ENCODE assay signal across 21 cellular contexts in the genomic region with DNA sequence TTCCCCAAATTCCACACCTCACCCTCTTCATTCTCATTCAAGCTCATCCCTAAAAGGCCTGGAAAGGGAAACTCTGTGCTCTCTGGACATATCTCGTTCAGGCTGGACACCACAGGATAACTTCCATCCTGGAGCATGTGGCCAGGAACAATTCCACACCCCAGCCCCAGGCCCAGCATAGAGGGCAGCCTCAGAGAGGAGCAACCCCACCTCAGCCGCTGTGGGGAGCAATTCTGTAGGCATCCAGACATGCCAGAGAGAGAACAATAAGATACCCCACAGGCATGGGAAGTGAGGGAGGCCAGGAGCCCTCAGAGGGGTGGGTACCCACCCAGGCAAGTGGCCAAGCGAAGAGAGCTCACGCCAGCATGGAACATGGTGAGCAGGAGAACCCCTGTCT.
"Had no signal": no experiment of that assay in that cellular context is flagged by ENCODE, and none has a peak within 500 bp of the region (broad histone marks: within the 10 kb centered on the region; RNA-seq: fewer than 3 reads in every experiment).

No MANE protein-coding gene starts in this region.

- ATAC-seq: activated CD4-positive, CD25-positive, alpha-beta regulatory T cell treated with anti-CD3 and anti-CD28 coated beads, Interleukin-2, amount 50 U/mL, for 24 hours; activated T-cell treated with anti-CD3 and anti-CD28 coated beads, Interleukin-2, amount 50 U/mL, for 72 hours; lower lobe of right lung; sciatic nerve; stimulated activated naive CD8-positive, alpha-beta T cell treated with anti-CD3 and anti-CD28 coated beads, Interleukin-15, Interleukin-2, amounts not matched to agents 100 U/mL and 50 U/mL, for 24 hours had no signal

- H3K9me3 ChIP-seq: ascending aorta, breast epithelium, lower lobe of right lung, ovary, tibial artery had no signal

- FAIRE-seq: keratinocyte had no signal

- H3K36me3 ChIP-seq: breast epithelium, ovary had no signal

- H3K27ac ChIP-seq: ascending aorta, breast epithelium, lower lobe of right lung, ovary, tibial artery had no signal

- H3K27ac Mint-ChIP-seq: activated T-cell treated with anti-CD3 and anti-CD28 coated beads, Interleukin-2, amount 50 U/mL, for 72 hours; T-helper 1 cell treated with Interleukin-12 subunit alpha and Interleukin-12 subunit beta and Interleukin-4 antibody, amounts not matched to agents 30 μg/mL and 1 μg/mL, for 36 hours had no signal

- H3K27me3 ChIP-seq: ascending aorta, breast epithelium, ovary, tibial artery had no signal

- H3K4me3 Mint-ChIP-seq: activated T-cell treated with anti-CD3 and anti-CD28 coated beads, Interleukin-2, amount 50 U/mL, for 72 hours; T-helper 1 cell treated with Interleukin-12 subunit alpha and Interleukin-12 subunit beta and Interleukin-4 antibody, amounts not matched to agents 30 μg/mL and 1 μg/mL, for 36 hours had no signal

- H3K4me1 ChIP-seq: breast epithelium had no signal

- H3K9me3 Mint-ChIP-seq: activated T-cell treated with anti-CD3 and anti-CD28 coated beads, Interleukin-2, amount 50 U/mL, for 72 hours; T-helper 1 cell treated with Interleukin-12 subunit alpha and Interleukin-12 subunit beta and Interleukin-4 antibody, amounts not matched to agents 30 μg/mL and 1 μg/mL, for 36 hours had no signal

- H3K4me3 ChIP-seq: ascending aorta, breast epithelium, lower lobe of right lung, ovary, tibial artery had no signal

- DNase-seq: activated CD8-positive, alpha-beta memory T cell treated with anti-CD3 and anti-CD28 coated beads for 24 hours; activated CD8-positive, alpha-beta memory T cell treated with anti-CD3 and anti-CD28 coated beads, Interleukin-2, amount 50 U/mL, for 48 hours; activated effector memory CD4-positive, alpha-beta T cell treated with anti-CD3 and anti-CD28 coated beads, Interleukin-2, amount 50 U/mL, for 16 hours; activated naive CD4-positive, alpha-beta T cell treated with anti-CD3 and anti-CD28 coated beads, Interleukin-2, amount 50 U/mL, for 16 hours; activated T-cell treated with anti-CD3 and anti-CD28 coated beads, Interleukin-2, amount 50 U/mL, for 72 hours; foreskin fibroblast; glutamatergic neuron; hypothalamus; lower lobe of right lung; ovary; stimulated activated CD4-positive, alpha-beta T cell treated with anti-CD3 and anti-CD28 coated beads, Interleukin-12 subunit alpha, Interleukin-12 subunit beta, amount 100 ng/mL, for 4 hours; stimulated activated CD4-positive, alpha-beta T cell treated with anti-CD3 and anti-CD28 coated beads, Interleukin-1b, Interleukin-23, amount 100 ng/mL, for 48 hours; stimulated activated naive CD8-positive, alpha-beta T cell treated with anti-CD3 and anti-CD28 coated beads, Interleukin-15, Interleukin-2, amounts not matched to agents 100 U/mL and 50 U/mL, for 24 hours; substantia nigra; tibial artery had no signal
